Comparison of ENCODE assay signal across 27 cellular contexts in genomic region chr6:40442591-40442990, GRCh38.
"Had no signal": no experiment of that assay in that cellular context is flagged by ENCODE, and none has a peak within 500 bp of the region (broad histone marks: within the 10 kb centered on the region; RNA-seq: fewer than 3 reads in every experiment).

No MANE protein-coding gene starts in this region.

- H3K4me3 Mint-ChIP-seq: activated CD4-positive, alpha-beta T cell treated with anti-CD3 and anti-CD28 coated beads, Interleukin-2, amount 10 ng/mL, durations not matched to agents 24 days and 14 days; activated CD8-positive, alpha-beta T cell treated with anti-CD3 and anti-CD28 coated beads for 36 hours; activated naive CD8-positive, alpha-beta T cell treated with anti-CD3 and anti-CD28 coated beads for 36 hours; activated T-cell treated with anti-CD3 and anti-CD28 coated beads, Interleukin-2, amount 50 U/mL, for 72 hours; activated T-helper 17 cell treated with anti-CD3 and anti-CD28 coated beads, Interleukin-2, amount 50 U/mL, for 72 hours; central memory CD8-positive, alpha-beta T cell; IgD-negative memory B cell; T-helper 1 cell treated with Interleukin-12 subunit alpha and Interleukin-12 subunit beta and Interleukin-4 antibody, amounts not matched to agents 30 μg/mL and 1 μg/mL, for 36 hours; T-helper 2 cell treated with Interferon-gamma antibody and Interleukin-4, amounts not matched to agents 5 μg/mL and 100 μg/mL, for 36 hours had no signal

- H3K27me3 Mint-ChIP-seq: activated CD8-positive, alpha-beta T cell treated with anti-CD3 and anti-CD28 coated beads for 36 hours had no signal

- H3K27ac Mint-ChIP-seq: activated CD4-positive, alpha-beta T cell treated with anti-CD3 and anti-CD28 coated beads, Interleukin-2, amount 10 ng/mL, durations not matched to agents 24 days and 14 days; activated CD8-positive, alpha-beta T cell treated with anti-CD3 and anti-CD28 coated beads for 36 hours; activated naive CD8-positive, alpha-beta T cell treated with anti-CD3 and anti-CD28 coated beads for 36 hours; activated T-cell treated with anti-CD3 and anti-CD28 coated beads, Interleukin-2, amount 50 U/mL, for 72 hours; activated T-helper 17 cell treated with anti-CD3 and anti-CD28 coated beads, Interleukin-2, amount 50 U/mL, for 72 hours; IgD-negative memory B cell; T-helper 1 cell treated with Interleukin-12 subunit alpha and Interleukin-12 subunit beta and Interleukin-4 antibody, amounts not matched to agents 30 μg/mL and 1 μg/mL, for 36 hours; T-helper 2 cell treated with Interferon-gamma antibody and Interleukin-4, amounts not matched to agents 5 μg/mL and 100 μg/mL, for 36 hours had no signal

- ATAC-seq: activated CD8-positive, alpha-beta T cell treated with anti-CD3 and anti-CD28 coated beads for 36 hours; activated T-cell treated with anti-CD3 and anti-CD28 coated beads, Interleukin-2, amount 50 U/mL, for 72 hours; activated T-helper 17 cell treated with anti-CD3 and anti-CD28 coated beads, Interleukin-2, amount 50 U/mL, for 72 hours; Right ventricle myocardium inferior had no signal

- H3K9me3 Mint-ChIP-seq: activated CD4-positive, alpha-beta T cell treated with anti-CD3 and anti-CD28 coated beads, Interleukin-2, amount 10 ng/mL, durations not matched to agents 24 days and 14 days; activated CD8-positive, alpha-beta T cell treated with anti-CD3 and anti-CD28 coated beads for 36 hours; activated naive CD8-positive, alpha-beta T cell treated with anti-CD3 and anti-CD28 coated beads for 36 hours; activated T-cell treated with anti-CD3 and anti-CD28 coated beads, Interleukin-2, amount 50 U/mL, for 72 hours; activated T-helper 17 cell treated with anti-CD3 and anti-CD28 coated beads, Interleukin-2, amount 50 U/mL, for 72 hours; central memory CD8-positive, alpha-beta T cell; IgD-negative memory B cell; T-helper 1 cell treated with Interleukin-12 subunit alpha and Interleukin-12 subunit beta and Interleukin-4 antibody, amounts not matched to agents 30 μg/mL and 1 μg/mL, for 36 hours; T-helper 2 cell treated with Interferon-gamma antibody and Interleukin-4, amounts not matched to agents 5 μg/mL and 100 μg/mL, for 36 hours had no signal

- DNase-seq: activated CD4-positive, alpha-beta T cell treated with anti-CD3 and anti-CD28 coated beads, Interleukin-2, amount 10 ng/mL, durations not matched to agents 24 days and 14 days; activated CD4-positive, alpha-beta T cell treated with anti-CD3 and anti-CD28 coated beads, Interleukin-2, amount 50 U/mL, for 4 hours; activated CD8-positive, alpha-beta T cell treated with anti-CD3 and anti-CD28 coated beads for 36 hours; activated effector memory CD4-positive, alpha-beta T cell treated with anti-CD3 and anti-CD28 coated beads, Interleukin-2, amount 50 U/mL, for 16 hours; activated naive CD4-positive, alpha-beta T cell; activated naive CD4-positive, alpha-beta T cell treated with anti-CD3 and anti-CD28 coated beads, Interleukin-2, amount 50 U/mL, for 16 hours; activated naive CD8-positive, alpha-beta T cell treated with anti-CD3 and anti-CD28 coated beads for 36 hours; activated T-cell treated with anti-CD3 and anti-CD28 coated beads, Interleukin-2, amount 50 U/mL, for 1 hour; activated T-cell treated with anti-CD3 and anti-CD28 coated beads, Interleukin-2, amount 50 U/mL, for 72 hours; amygdala; colonic mucosa; KBM-7; MM.1S; MV-4-11; NCI-H1092; NCI-H187 treated with DMSO at 0.1 percent for 48 hours; NCI-H2107; NCI-H446 treated with DMSO at 0.1 percent for 48 hours; NCI-H524; PC-9; SIG-M5 had no signal

- H3K36me3 Mint-ChIP-seq: activated naive CD8-positive, alpha-beta T cell treated with anti-CD3 and anti-CD28 coated beads for 36 hours had no signal

- H3K4me1 Mint-ChIP-seq: activated naive CD8-positive, alpha-beta T cell treated with anti-CD3 and anti-CD28 coated beads for 36 hours; activated T-helper 17 cell treated with anti-CD3 and anti-CD28 coated beads, Interleukin-2, amount 50 U/mL, for 72 hours; IgD-negative memory B cell had no signal
